ENCODE assay signal across 25 cellular contexts in the genomic region with DNA sequence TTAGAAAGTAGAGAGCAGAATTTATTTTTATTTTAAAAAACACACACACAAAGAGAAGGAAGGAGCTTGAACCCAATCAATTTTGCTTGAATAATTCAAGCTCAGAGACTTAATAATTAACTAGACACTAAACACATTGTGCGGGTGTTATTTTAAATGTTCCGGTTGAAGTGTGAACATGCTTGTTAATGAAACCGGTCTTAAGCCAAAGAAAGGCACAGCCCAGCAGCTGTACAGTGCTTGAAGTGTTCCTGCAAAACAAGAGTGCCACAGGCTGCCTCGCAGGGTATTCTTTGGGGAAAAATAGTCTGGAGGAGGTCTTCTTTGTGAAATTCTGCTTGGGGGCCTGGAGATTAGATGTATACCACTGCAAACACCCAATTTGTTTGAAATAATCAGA. TPM values are rescaled to one million over a fixed set of nuclear protein-coding genes. Genes with fewer than 3 reads are reported as not detected.
DNase-seq lines count a peak whose midpoint lies in the region; ATAC-seq and TF ChIP-seq lines count a peak whose summit lies in the region.
"Had no signal": no experiment of that assay in that cellular context is flagged by ENCODE, and none has a peak within 500 bp of the region (broad histone marks: within the 10 kb centered on the region; RNA-seq: fewer than 3 reads in every experiment).

No MANE protein-coding gene starts in this region.

- peaks cover 2% of the 10 kb centered on the region for H3K36me3 Mint-ChIP-seq in activated naive CD8-positive, alpha-beta T cell treated with anti-CD3 and anti-CD28 coated beads, Interleukin-2, amount 10 ng/mL, durations not matched to agents 7 days and 5 days
- no peaks in the 10 kb centered on the region for H3K36me3 Mint-ChIP-seq in activated naive CD8-positive, alpha-beta T cell treated with anti-CD3 and anti-CD28 coated beads, Interleukin-2, amount 50 U/mL, for 24 hours (ENCODE audit: low read depth)
- no peaks in the 10 kb centered on the region for H3K36me3 Mint-ChIP-seq in nephron (ENCODE audit: low read depth)

- peak overlapping the region; percentile 1 for H3K4me3 Mint-ChIP-seq in activated naive CD8-positive, alpha-beta T cell treated with anti-CD3 and anti-CD28 coated beads, Interleukin-2, amount 10 ng/mL, durations not matched to agents 7 days and 5 days
- no peak overlapping the region for H3K4me3 Mint-ChIP-seq in activated naive CD8-positive, alpha-beta T cell treated with anti-CD3 and anti-CD28 coated beads, Interleukin-2, amount 50 U/mL, for 24 hours
- peak overlapping the region in 2 of 3 experiments; percentile 1 to 71 for H3K4me3 Mint-ChIP-seq in nephron
- H3K4me3 Mint-ChIP-seq: activated B cell treated with CpG ODN at 0.5 μM for 24 hours; B cell; H9; stimulated activated naive CD8-positive, alpha-beta T cell treated with anti-CD3 and anti-CD28 coated beads, Interleukin-15, amount 100 ng/mL, for 72 hours had no signal

- peak overlapping the region in 45 of 59 donors; percentile 9 to 99 (median 98) for H3K27ac ChIP-seq in dorsolateral prefrontal cortex
- H3K27ac ChIP-seq: A549, prostate gland, upper lobe of left lung had no signal

- ATAC-seq in activated naive CD8-positive, alpha-beta T cell treated with anti-CD3 and anti-CD28 coated beads, Interleukin-2, amount 10 ng/mL, durations not matched to agents 7 days and 5 days (ENCODE audit: low read depth), result no peak
- no peak for ATAC-seq in activated naive CD8-positive, alpha-beta T cell treated with anti-CD3 and anti-CD28 coated beads, Interleukin-2, amount 50 U/mL, for 24 hours
- ATAC-seq: A549, left lobe of liver, Panc1 had no signal

- peaks cover 16% of the 10 kb centered on the region for H3K4me1 Mint-ChIP-seq in activated naive CD8-positive, alpha-beta T cell treated with anti-CD3 and anti-CD28 coated beads, Interleukin-2, amount 10 ng/mL, durations not matched to agents 7 days and 5 days
- peaks cover 9% of the 10 kb centered on the region for H3K4me1 Mint-ChIP-seq in activated naive CD8-positive, alpha-beta T cell treated with anti-CD3 and anti-CD28 coated beads, Interleukin-2, amount 50 U/mL, for 24 hours
- peaks cover 18% of the 10 kb centered on the region for H3K4me1 Mint-ChIP-seq in nephron

- no peak overlapping the region for H3K27ac Mint-ChIP-seq in activated naive CD8-positive, alpha-beta T cell treated with anti-CD3 and anti-CD28 coated beads, Interleukin-2, amount 10 ng/mL, durations not matched to agents 7 days and 5 days
- no peak overlapping the region for H3K27ac Mint-ChIP-seq in activated naive CD8-positive, alpha-beta T cell treated with anti-CD3 and anti-CD28 coated beads, Interleukin-2, amount 50 U/mL, for 24 hours
- H3K27ac Mint-ChIP-seq in nephron, result peak overlapping the region; percentile 24 to 100 (median 28)
- H3K27ac Mint-ChIP-seq: activated B cell treated with CpG ODN at 0.5 μM for 24 hours; activated naive CD8-positive, alpha-beta T cell; B cell; H9; stimulated activated naive CD8-positive, alpha-beta T cell treated with anti-CD3 and anti-CD28 coated beads, Interleukin-15, amount 100 ng/mL, for 72 hours had no signal

- no peaks in the 10 kb centered on the region for H3K9me3 Mint-ChIP-seq in activated naive CD8-positive, alpha-beta T cell treated with anti-CD3 and anti-CD28 coated beads, Interleukin-2, amount 10 ng/mL, durations not matched to agents 7 days and 5 days
- H3K9me3 Mint-ChIP-seq in activated naive CD8-positive, alpha-beta T cell treated with anti-CD3 and anti-CD28 coated beads, Interleukin-2, amount 50 U/mL, for 24 hours, result peaks cover 9% of the 10 kb centered on the region
- no peaks in the 10 kb centered on the region for H3K9me3 Mint-ChIP-seq in nephron
- H3K9me3 Mint-ChIP-seq: activated B cell treated with CpG ODN at 0.5 μM for 24 hours; stimulated activated naive CD8-positive, alpha-beta T cell treated with anti-CD3 and anti-CD28 coated beads, Interleukin-15, amount 100 ng/mL, for 72 hours had no signal

- peaks cover 64% of the 10 kb centered on the region for H3K27me3 Mint-ChIP-seq in activated naive CD8-positive, alpha-beta T cell treated with anti-CD3 and anti-CD28 coated beads, Interleukin-2, amount 10 ng/mL, durations not matched to agents 7 days and 5 days
- peaks cover 64% of the 10 kb centered on the region for H3K27me3 Mint-ChIP-seq in activated naive CD8-positive, alpha-beta T cell treated with anti-CD3 and anti-CD28 coated beads, Interleukin-2, amount 50 U/mL, for 24 hours
- H3K27me3 Mint-ChIP-seq in nephron (ENCODE audit: low read depth), result peaks cover 18% of the 10 kb centered on the region

- POLR2A ChIA-PET in activated naive CD8-positive, alpha-beta T cell treated with anti-CD3 and anti-CD28 coated beads, Interleukin-2, amount 10 ng/mL, durations not matched to agents 7 days and 5 days (lab: Charles Lee), result no interaction called here

- H3K27me3 ChIP-seq in dorsolateral prefrontal cortex, result no peaks in the 10 kb centered on the region
- H3K27me3 ChIP-seq: upper lobe of left lung had no signal

- intact Hi-C loops in dorsolateral prefrontal cortex (cut with DNase I), result loop anchor here in 1 of 2 donors (10.0 kb wide), 1 partner anchor 86 kb away; no protein-coding TSS in a partner anchor

- no peak for TF ChIP-seq CTCF in dorsolateral prefrontal cortex (IDR thresholded peaks at IDR 0.05 in 54 of 56, conservative IDR thresholded peaks at IDR 0.05 in 2 of 56; ENCODE audit: low read depth in 1 of 56, partially characterized antibody in 56 of 56)
- no peak for TF ChIP-seq CTCF in nephron (IDR thresholded peaks at IDR 0.05; ENCODE audit: unreplicated experiment in 3 of 3)

- H3K4me3 ChIP-seq in dorsolateral prefrontal cortex, result no peak overlapping the region
- H3K4me3 ChIP-seq: A549, prostate gland, upper lobe of left lung had no signal

- no peak for DNase-seq in activated naive CD8-positive, alpha-beta T cell treated with anti-CD3 and anti-CD28 coated beads, Interleukin-2, amount 10 ng/mL, durations not matched to agents 7 days and 5 days
- no peak for DNase-seq in activated naive CD8-positive, alpha-beta T cell treated with anti-CD3 and anti-CD28 coated beads, Interleukin-2, amount 50 U/mL, for 24 hours
- DNase-seq in dorsolateral prefrontal cortex, result no peak
- DNase-seq in activated CD4-positive, CD25-positive, alpha-beta regulatory T cell (lab: John Stamatoyannopoulos, UW), result no peak
- no peak for DNase-seq in cerebellar nuclear complex (lab: John Stamatoyannopoulos, UW)
- DNase-seq in OCI-M1 (lab: John Stamatoyannopoulos, UW), result no peak
- DNase-seq in GOT3 (lab: John Stamatoyannopoulos, UW), result no peak
- DNase-seq: activated B cell treated with CpG ODN at 0.5 μM for 24 hours; activated CD4-positive, alpha-beta T cell treated with anti-CD3 and anti-CD28 coated beads, Interleukin-2, amount 50 U/mL, for 4 hours; effector memory CD4-positive, alpha-beta T cell; foreskin fibroblast; H9; NCI-H1048; NCI-H2029 treated with DMSO at 0.1 percent for 48 hours; SHP77 treated with DMSO at 0.1 percent for 48 hours; stimulated activated naive CD8-positive, alpha-beta T cell treated with anti-CD3 and anti-CD28 coated beads, Interleukin-15, amount 100 ng/mL, for 72 hours; SW 1271 had no signal

RNA-seq across cellular contexts. Expression of a gene that starts 2.2 kb away (rescaled TPM):
- total RNA-seq in activated naive CD8-positive, alpha-beta T cell treated with anti-CD3 and anti-CD28 coated beads, Interleukin-2, amount 10 ng/mL, durations not matched to agents 7 days and 5 days, result 1 to 10 TPM in 1 of 2 experiments, under 1 TPM in 1; 0.91 to 1.2 TPM
- total RNA-seq in dorsolateral prefrontal cortex, result 100 to 1,000 TPM in 119 of 120 experiments, 10 to 100 TPM in 1; 97.5 to 158 (median 125) TPM

Comparison
In these comparisons a context has a peak if more than half of its experiments do, and no peak if none do; other contexts are left out.
1. H3K27ac Mint-ChIP-seq: peak in nephron (3 of 3); none in activated naive CD8-positive, alpha-beta T cell treated with anti-CD3 and anti-CD28 coated beads, Interleukin-2, amount 10 ng/mL, durations not matched to agents 7 days and 5 days (single experiment) and activated naive CD8-positive, alpha-beta T cell treated with anti-CD3 and anti-CD28 coated beads, Interleukin-2, amount 50 U/mL, for 24 hours (single experiment).
2. RNA of a gene that starts 2.2 kb away (total RNA-seq): 97.5 to 158 TPM in dorsolateral prefrontal cortex; 0.91 to 1.2 TPM in activated naive CD8-positive, alpha-beta T cell treated with anti-CD3 and anti-CD28 coated beads, Interleukin-2, amount 10 ng/mL, durations not matched to agents 7 days and 5 days; every median in the first group is over 10 times any median in the second.